In the genomic region with DNA sequence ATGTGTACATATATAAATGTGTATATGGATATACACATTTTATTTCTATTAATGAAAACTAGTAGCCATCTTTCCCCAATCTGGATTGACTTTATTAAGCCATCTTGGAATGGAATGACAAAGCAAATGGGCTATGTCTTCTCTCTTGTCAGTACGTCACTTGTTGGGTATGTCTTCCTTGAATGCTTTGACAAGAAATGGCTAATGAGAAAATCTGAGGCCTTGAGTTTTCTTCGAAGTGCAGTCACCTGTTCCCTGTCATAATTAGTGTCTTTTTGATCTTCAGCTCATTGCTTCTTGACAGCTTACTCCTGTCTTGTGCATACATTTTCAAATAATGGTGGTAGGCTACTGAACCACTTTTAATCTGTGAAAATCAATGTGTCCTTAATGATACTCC, we compare ENCODE assay signal across 1 cellular context.
TF ChIP-seq lines count a peak whose summit lies in the region.

No MANE protein-coding gene starts in this region.

TF ChIP-seq in neural cell, 6 proteins besides CTCF, POLR2A, EP300 and RAD21 (continued from another document):
- TF ChIP-seq, protein P1, sequence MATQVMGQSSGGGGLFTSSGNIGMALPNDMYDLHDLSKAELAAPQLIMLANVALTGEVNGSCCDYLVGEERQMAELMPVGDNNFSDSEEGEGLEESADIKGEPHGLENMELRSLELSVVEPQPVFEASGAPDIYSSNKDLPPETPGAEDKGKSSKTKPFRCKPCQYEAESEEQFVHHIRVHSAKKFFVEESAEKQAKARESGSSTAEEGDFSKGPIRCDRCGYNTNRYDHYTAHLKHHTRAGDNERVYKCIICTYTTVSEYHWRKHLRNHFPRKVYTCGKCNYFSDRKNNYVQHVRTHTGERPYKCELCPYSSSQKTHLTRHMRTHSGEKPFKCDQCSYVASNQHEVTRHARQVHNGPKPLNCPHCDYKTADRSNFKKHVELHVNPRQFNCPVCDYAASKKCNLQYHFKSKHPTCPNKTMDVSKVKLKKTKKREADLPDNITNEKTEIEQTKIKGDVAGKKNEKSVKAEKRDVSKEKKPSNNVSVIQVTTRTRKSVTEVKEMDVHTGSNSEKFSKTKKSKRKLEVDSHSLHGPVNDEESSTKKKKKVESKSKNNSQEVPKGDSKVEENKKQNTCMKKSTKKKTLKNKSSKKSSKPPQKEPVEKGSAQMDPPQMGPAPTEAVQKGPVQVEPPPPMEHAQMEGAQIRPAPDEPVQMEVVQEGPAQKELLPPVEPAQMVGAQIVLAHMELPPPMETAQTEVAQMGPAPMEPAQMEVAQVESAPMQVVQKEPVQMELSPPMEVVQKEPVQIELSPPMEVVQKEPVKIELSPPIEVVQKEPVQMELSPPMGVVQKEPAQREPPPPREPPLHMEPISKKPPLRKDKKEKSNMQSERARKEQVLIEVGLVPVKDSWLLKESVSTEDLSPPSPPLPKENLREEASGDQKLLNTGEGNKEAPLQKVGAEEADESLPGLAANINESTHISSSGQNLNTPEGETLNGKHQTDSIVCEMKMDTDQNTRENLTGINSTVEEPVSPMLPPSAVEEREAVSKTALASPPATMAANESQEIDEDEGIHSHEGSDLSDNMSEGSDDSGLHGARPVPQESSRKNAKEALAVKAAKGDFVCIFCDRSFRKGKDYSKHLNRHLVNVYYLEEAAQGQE (IDR thresholded peaks at IDR 0.05; ENCODE audit: borderline replicate concordance) = no peak
- TF ChIP-seq MXI1 (conservative IDR thresholded peaks at IDR 0.05; ENCODE audit: poor library complexity, severe bottlenecking) = no peak
